Comparison of ENCODE assay signal across 18 cellular contexts in the genomic region with DNA sequence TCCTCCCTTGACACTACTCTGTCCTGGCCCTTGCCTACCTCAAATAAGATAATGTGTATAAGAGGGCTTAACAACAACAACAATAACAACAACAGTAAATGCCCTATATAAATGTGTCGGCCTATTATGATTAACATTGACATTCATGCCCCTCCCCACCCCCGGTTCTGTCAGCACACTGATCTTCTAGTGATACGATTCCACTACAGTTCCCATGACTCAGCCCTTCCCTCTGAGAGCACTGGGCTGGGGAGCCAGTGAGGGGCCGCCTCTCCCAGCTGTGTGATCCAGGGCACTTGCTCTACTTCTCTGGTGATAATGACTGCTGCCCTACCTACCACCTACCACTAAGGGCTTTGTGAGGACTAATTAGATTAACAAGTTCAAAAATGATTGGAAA.
"Had no signal": no experiment of that assay in that cellular context is flagged by ENCODE, and none has a peak within 500 bp of the region (broad histone marks: within the 10 kb centered on the region; RNA-seq: fewer than 3 reads in every experiment).

No MANE protein-coding gene starts in this region.

- H3K4me3 ChIP-seq: adrenal gland, breast epithelium, coronary artery, esophagus muscularis mucosa, gastroesophageal sphincter, heart left ventricle, left lung, SK-N-MC, spleen, tibial nerve had no signal

- H3K27ac ChIP-seq: adrenal gland, breast epithelium, coronary artery, esophagus muscularis mucosa, gastroesophageal sphincter, heart left ventricle, left lung, SK-N-MC, spleen, tibial nerve had no signal

- H3K27me3 Mint-ChIP-seq: T-cell had no signal

- H3K36me3 ChIP-seq: adrenal gland, breast epithelium, tibial nerve had no signal

- DNase-seq: activated naive CD4-positive, alpha-beta T cell treated with Interleukin-2 at 50 U/mL for 16 hours; adrenal gland; heart left ventricle; left lung; mammary epithelial cell; occipital lobe; posterior cingulate gyrus; SHP77; spleen; stimulated activated naive CD4-positive, alpha-beta T cell treated with Interleukin-2 at 50 U/mL for 16 hours; T-cell had no signal

- H3K27ac Mint-ChIP-seq: activated T-helper 2 cell treated with anti-CD3 and anti-CD28 coated beads, Interferon-gamma antibody, Interleukin-2, Interleukin-4, amounts not matched to agents 10 μg/mL and 5 μg/mL and 100 μg/mL, durations not matched to agents 14 hours and 24 hours and 36 hours; T-cell had no signal

- ATAC-seq: gastroesophageal sphincter, heart left ventricle, left lung, T-cell had no signal

- H3K4me3 Mint-ChIP-seq: T-cell had no signal

- H3K9me3 ChIP-seq: adrenal gland, breast epithelium, esophagus muscularis mucosa, gastroesophageal sphincter, heart left ventricle, left lung, spleen, tibial nerve had no signal

- H3K27me3 ChIP-seq: adrenal gland, breast epithelium, esophagus muscularis mucosa, gastroesophageal sphincter, heart left ventricle, left lung, spleen, tibial nerve had no signal

- H3K9me3 Mint-ChIP-seq: activated T-helper 2 cell treated with anti-CD3 and anti-CD28 coated beads, Interferon-gamma antibody, Interleukin-2, Interleukin-4, amounts not matched to agents 10 μg/mL and 5 μg/mL and 100 μg/mL, durations not matched to agents 14 hours and 24 hours and 36 hours; T-cell had no signal

- H3K4me1 ChIP-seq: breast epithelium, gastroesophageal sphincter, heart left ventricle, left lung, tibial nerve had no signal
